1 cellular context compared by ENCODE assay signal in genomic region chr2:171522804-171523338, GRCh38.
TF ChIP-seq lines count a peak whose summit lies in the region.

No MANE protein-coding gene starts in this region.

TF ChIP-seq in HepG2, 621 proteins besides CTCF, POLR2A, EP300 and RAD21 (continues in another document):
- TF ChIP-seq RARA (CRISPR knock-in tag; IDR thresholded peaks at IDR 0.05) (0 out of 2 replicates have a peak, but pooled peaks have one; percentile 1), ZNF468 (CRISPR knock-in tag; IDR thresholded peaks at IDR 0.05) (0 out of 2 replicates have a peak, but pooled peaks have one; percentile 54), ARHGAP35 (CRISPR knock-in tag; IDR thresholded peaks at IDR 0.05; ENCODE audit: borderline replicate concordance) (0 out of 2 replicates have a peak, but pooled peaks have one; percentile 6), PPARG (CRISPR knock-in tag; conservative IDR thresholded peaks at IDR 0.05) (no peak), ZNF761 (CRISPR knock-in tag; conservative IDR thresholded peaks at IDR 0.05) (peak; percentile 35; the same call in 1 of the 2 replicates), YEATS4 (CRISPR knock-in tag; IDR thresholded peaks at IDR 0.05; ENCODE audit: borderline replicate concordance) (peak; percentile 38; the same call in 1 of the 2 replicates), FLYWCH1 (CRISPR knock-in tag; IDR thresholded peaks at IDR 0.05) (0 out of 2 replicates have a peak, but pooled peaks have one; percentile 32), AKAP8 (CRISPR knock-in tag; IDR thresholded peaks at IDR 0.05) (0 out of 2 replicates have a peak, but pooled peaks have one; percentile 17), ZNF101 (CRISPR knock-in tag; IDR thresholded peaks at IDR 0.05; ENCODE audit: borderline replicate concordance, low read depth) (no peak), ZNF44 (CRISPR knock-in tag; IDR thresholded peaks at IDR 0.05) (peak; percentile 52; the same call in 1 of the 2 replicates), CBX2 (IDR thresholded peaks at IDR 0.05; ENCODE audit: low read depth, low read length) (no peak), CBX2 (CRISPR knock-in tag; IDR thresholded peaks at IDR 0.05; ENCODE audit: low read depth) (peak; percentile 65; the same call in 1 of the 2 replicates), NFE2L1 (CRISPR knock-in tag; IDR thresholded peaks at IDR 0.05; ENCODE audit: borderline replicate concordance) (no peak), IRF9 (CRISPR knock-in tag; IDR thresholded peaks at IDR 0.05; ENCODE audit: borderline replicate concordance) (peak; percentile 45; the same call in 1 of the 2 replicates), ZNF747 (CRISPR knock-in tag; IDR thresholded peaks at IDR 0.05; ENCODE audit: borderline replicate concordance) (0 out of 2 replicates have a peak, but pooled peaks have one; percentile 28), ARID2 (CRISPR knock-in tag; IDR thresholded peaks at IDR 0.05; ENCODE audit: borderline replicate concordance) (0 out of 2 replicates have a peak, but pooled peaks have one; percentile 50), ZNF883 (CRISPR knock-in tag; IDR thresholded peaks at IDR 0.05; ENCODE audit: not compliant biosample characterization) (peak; percentile 67), MEIS2 (CRISPR knock-in tag; IDR thresholded peaks at IDR 0.05) (0 out of 2 replicates have a peak, but pooled peaks have one; percentile 35), ZFP37 (CRISPR knock-in tag; IDR thresholded peaks at IDR 0.05; ENCODE audit: borderline replicate concordance) (no peak), MED8 (CRISPR knock-in tag; IDR thresholded peaks at IDR 0.05; ENCODE audit: insufficient replicate concordance) (peak; percentile 35), ATF7-NPFF (CRISPR knock-in tag; IDR thresholded peaks at IDR 0.05; ENCODE audit: low read depth) (peak; percentile 54; the same call in 1 of the 2 replicates), ZNF776 (CRISPR knock-in tag; IDR thresholded peaks at IDR 0.05) (no peak), DZIP1 (CRISPR knock-in tag; IDR thresholded peaks at IDR 0.05) (0 out of 2 replicates have a peak, but pooled peaks have one; percentile 35), ZNF784 (CRISPR knock-in tag; IDR thresholded peaks at IDR 0.05; ENCODE audit: borderline replicate concordance) (no peak), PBX3 (CRISPR knock-in tag; IDR thresholded peaks at IDR 0.05; ENCODE audit: borderline replicate concordance) (0 out of 2 replicates have a peak, but pooled peaks have one; percentile 17), CENPT (CRISPR knock-in tag; IDR thresholded peaks at IDR 0.05; ENCODE audit: low read depth) (no peak), ZNF749 (CRISPR knock-in tag; IDR thresholded peaks at IDR 0.05; ENCODE audit: borderline replicate concordance) (0 out of 2 replicates have a peak, but pooled peaks have one; percentile 34), HOXD1 (CRISPR knock-in tag; IDR thresholded peaks at IDR 0.05) (0 out of 2 replicates have a peak, but pooled peaks have one; percentile 67), PAX8 (CRISPR knock-in tag; IDR thresholded peaks at IDR 0.05; ENCODE audit: borderline replicate concordance) (0 out of 2 replicates have a peak, but pooled peaks have one; percentile 16), MEF2D (CRISPR knock-in tag; IDR thresholded peaks at IDR 0.05) (no peak), SMYD3 (CRISPR knock-in tag; IDR thresholded peaks at IDR 0.05) (no peak), ZNF343 (CRISPR knock-in tag; IDR thresholded peaks at IDR 0.05) (0 out of 2 replicates have a peak, but pooled peaks have one; percentile 33), ZNF687 (CRISPR knock-in tag; IDR thresholded peaks at IDR 0.05) (peak; percentile 66), SP1 (IDR thresholded peaks at IDR 0.05) (no peak), SP1 (CRISPR knock-in tag; IDR thresholded peaks at IDR 0.05) (no peak), ZNF800 (CRISPR knock-in tag; IDR thresholded peaks at IDR 0.05) (peak; percentile 76), KLF9 (CRISPR knock-in tag; IDR thresholded peaks at IDR 0.05; ENCODE audit: low read depth) (no peak), PAWR (CRISPR knock-in tag; IDR thresholded peaks at IDR 0.05; ENCODE audit: borderline replicate concordance) (no peak), MTA1 (CRISPR knock-in tag; IDR thresholded peaks at IDR 0.05; ENCODE audit: borderline replicate concordance) (peak; percentile 81; the same call in 1 of the 2 replicates), CBFB (CRISPR knock-in tag; IDR thresholded peaks at IDR 0.05) (no peak), ZBTB7A (CRISPR knock-in tag; IDR thresholded peaks at IDR 0.05) (0 out of 2 replicates have a peak, but pooled peaks have one; percentile 26), TEF (CRISPR knock-in tag; IDR thresholded peaks at IDR 0.05) (no peak), KAT7 (CRISPR knock-in tag; IDR thresholded peaks at IDR 0.05; ENCODE audit: borderline replicate concordance) (0 out of 2 replicates have a peak, but pooled peaks have one; percentile 36), MTF2 (CRISPR knock-in tag; IDR thresholded peaks at IDR 0.05; ENCODE audit: borderline replicate concordance) (peak; percentile 69; the same call in 1 of the 2 replicates), KDM5B (CRISPR knock-in tag; IDR thresholded peaks at IDR 0.05; ENCODE audit: borderline replicate concordance) (peak; percentile 23; the same call in 1 of the 2 replicates), ZNF230 (CRISPR knock-in tag; IDR thresholded peaks at IDR 0.05) (0 out of 2 replicates have a peak, but pooled peaks have one; percentile 28), AHR (CRISPR knock-in tag; IDR thresholded peaks at IDR 0.05) (peak; percentile 15; the same call in 1 of the 2 replicates), HOXA3 (CRISPR knock-in tag; IDR thresholded peaks at IDR 0.05) (no peak; the same call in 1 of the 2 replicates), ARNT2 (CRISPR knock-in tag; IDR thresholded peaks at IDR 0.05; ENCODE audit: low read depth) (peak; percentile 37), GLI4 (CRISPR knock-in tag; IDR thresholded peaks at IDR 0.05; ENCODE audit: borderline replicate concordance) (0 out of 2 replicates have a peak, but pooled peaks have one; percentile 20), ZNF253 (CRISPR knock-in tag; IDR thresholded peaks at IDR 0.05; ENCODE audit: borderline replicate concordance) (0 out of 2 replicates have a peak, but pooled peaks have one; percentile 50), NFKB2 (CRISPR knock-in tag; IDR thresholded peaks at IDR 0.05; ENCODE audit: borderline replicate concordance) (0 out of 2 replicates have a peak, but pooled peaks have one; percentile 21), ZBTB14 (CRISPR knock-in tag; IDR thresholded peaks at IDR 0.05) (0 out of 2 replicates have a peak, but pooled peaks have one; percentile 10), RAD51 (IDR thresholded peaks at IDR 0.05; ENCODE audit: borderline replicate concordance) (no peak), GABPB1 (CRISPR knock-in tag; IDR thresholded peaks at IDR 0.05) (0 out of 2 replicates have a peak, but pooled peaks have one; percentile 6), ZFP82 (CRISPR knock-in tag; IDR thresholded peaks at IDR 0.05; ENCODE audit: borderline replicate concordance) (no peak), ZNF598 (CRISPR knock-in tag; IDR thresholded peaks at IDR 0.05; ENCODE audit: borderline replicate concordance) (peak; percentile 84), ZNF556 (CRISPR knock-in tag; IDR thresholded peaks at IDR 0.05; ENCODE audit: borderline replicate concordance) (0 out of 2 replicates have a peak, but pooled peaks have one; percentile 25)
